ENCODE assay signal across 22 cellular contexts in the genomic region with DNA sequence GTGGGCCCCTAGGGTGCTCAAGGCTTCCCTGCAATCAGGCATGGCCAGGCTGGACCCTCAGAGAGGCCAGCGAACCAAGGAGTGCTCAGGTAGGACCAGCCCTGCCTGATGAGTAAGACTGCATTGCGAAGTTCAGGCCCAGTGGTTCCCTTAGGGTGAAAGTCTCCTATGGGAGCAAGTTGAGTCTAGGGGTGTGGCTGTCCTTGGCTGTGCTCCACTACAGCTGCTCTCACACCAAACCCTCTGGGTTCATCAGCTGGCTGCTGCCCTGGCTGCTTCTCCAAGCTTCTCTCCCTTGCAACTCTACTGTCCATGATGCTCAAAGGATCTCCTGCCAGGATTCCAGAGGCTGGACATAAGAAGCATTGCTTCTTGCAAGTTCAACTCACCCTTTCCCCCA. TPM values are rescaled to one million over a fixed set of nuclear protein-coding genes. Genes with fewer than 3 reads are reported as not detected.
DNase-seq lines count a peak whose midpoint lies in the region; ATAC-seq and TF ChIP-seq lines count a peak whose summit lies in the region.
"Had no signal": no experiment of that assay in that cellular context is flagged by ENCODE, and none has a peak within 500 bp of the region (broad histone marks: within the 10 kb centered on the region; RNA-seq: fewer than 3 reads in every experiment).

No MANE protein-coding gene starts in this region.

- intact Hi-C loops in left ventricle myocardium inferior (cut with micrococcal nuclease), result no loop called here

- H3K9me3 Mint-ChIP-seq in stimulated activated memory B cell treated with anti-CD40 and anti-IgM and Interleukin-4, amounts not matched to agents 10 μg/mL and 1 μg/mL and 100 μg/mL, for 72 hours, result no peaks in the 10 kb centered on the region
- H3K9me3 Mint-ChIP-seq: activated naive CD8-positive, alpha-beta T cell treated with anti-CD3 and anti-CD28 coated beads, Interleukin-2, amount 10 ng/mL, durations not matched to agents 7 days and 5 days; H9 had no signal

- ATAC-seq in foreskin keratinocyte, result peak; percentile 82
- peak; percentile 31 for ATAC-seq in stimulated activated memory B cell treated with anti-CD40 and anti-IgM and Interleukin-4, amounts not matched to agents 10 μg/mL and 1 μg/mL and 100 μg/mL, for 72 hours
- ATAC-seq in HG03521 (IDR thresholded peaks at IDR 0.05; ENCODE audit: unreplicated experiment), result no peak
- ATAC-seq: body of pancreas; gastroesophageal sphincter; SK-N-SH treated with all-trans-retinoic acid at 6 μM for 48 hours; stimulated activated naive B cell treated with anti-CD40 and anti-IgM and Interleukin-4, amounts not matched to agents 10 μg/mL and 1 μg/mL and 100 μg/mL, for 72 hours had no signal

- peaks cover 12% of the 10 kb centered on the region for H3K36me3 Mint-ChIP-seq in stimulated activated memory B cell treated with anti-CD40 and anti-IgM and Interleukin-4, amounts not matched to agents 10 μg/mL and 1 μg/mL and 100 μg/mL, for 72 hours

- H3K4me3 Mint-ChIP-seq in stimulated activated memory B cell treated with anti-CD40 and anti-IgM and Interleukin-4, amounts not matched to agents 10 μg/mL and 1 μg/mL and 100 μg/mL, for 72 hours, result no peak overlapping the region
- H3K4me3 Mint-ChIP-seq: activated naive CD8-positive, alpha-beta T cell treated with anti-CD3 and anti-CD28 coated beads, Interleukin-2, amount 10 ng/mL, durations not matched to agents 7 days and 5 days; H9; stimulated activated naive B cell treated with anti-CD40 and anti-IgM and Interleukin-4, amounts not matched to agents 10 μg/mL and 1 μg/mL and 100 μg/mL, for 72 hours had no signal

- DNase-seq in MG63 (peak; percentile 41), adipocyte (ENCODE audit: low read depth) (peak; percentile 4), foreskin keratinocyte (peak; percentile 27 to 51), NCI-H345 treated with DMSO at 0.1 percent for 48 hours (lab: John Stamatoyannopoulos, UW; ENCODE audit: unreplicated experiment) (no peak), WERI-Rb-1 (no peak), left ventricle myocardium inferior (no peak)
- DNase-seq: activated CD8-positive, alpha-beta memory T cell treated with anti-CD3 and anti-CD28 coated beads for 24 hours; activated naive CD8-positive, alpha-beta T cell treated with anti-CD3 and anti-CD28 coated beads, Interleukin-2, amount 10 ng/mL, durations not matched to agents 7 days and 5 days; cortex of kidney; H9; midbrain; NCI-H2171 treated with DMSO at 0.1 percent for 48 hours; NCI-H82; stimulated activated naive B cell treated with anti-CD40 and anti-IgM and Interleukin-4, amounts not matched to agents 10 μg/mL and 1 μg/mL and 100 μg/mL, for 72 hours; T-helper 9 cell had no signal

- H3K27me3 ChIP-seq in MG63, result no peaks in the 10 kb centered on the region
- no peaks in the 10 kb centered on the region for H3K27me3 ChIP-seq in adipocyte (replicated peaks; ENCODE audit: control insufficient read depth, insufficient read depth, low read length)
- H3K27me3 ChIP-seq in foreskin keratinocyte, result peaks cover 17% of the 10 kb centered on the region
- no peaks in the 10 kb centered on the region for H3K27me3 ChIP-seq in WERI-Rb-1 (ENCODE audit: insufficient read depth, low read depth, severe bottlenecking)
- H3K27me3 ChIP-seq in left ventricle myocardium inferior (ENCODE audit: low read depth), result no peaks in the 10 kb centered on the region
- H3K27me3 ChIP-seq: body of pancreas, gastroesophageal sphincter had no signal

- no peak overlapping the region for H3K27ac ChIP-seq in foreskin keratinocyte
- H3K27ac ChIP-seq in WERI-Rb-1, result no peak overlapping the region
- no peak overlapping the region for H3K27ac ChIP-seq in left ventricle myocardium inferior (replicated peaks)
- H3K27ac ChIP-seq: body of pancreas, gastroesophageal sphincter had no signal

- no peak overlapping the region for H3K9ac ChIP-seq in adipocyte (ENCODE audit: low read length)

- H3K4me1 Mint-ChIP-seq in stimulated activated memory B cell treated with anti-CD40 and anti-IgM and Interleukin-4, amounts not matched to agents 10 μg/mL and 1 μg/mL and 100 μg/mL, for 72 hours, result no peaks in the 10 kb centered on the region
- H3K4me1 Mint-ChIP-seq: activated naive CD8-positive, alpha-beta T cell treated with anti-CD3 and anti-CD28 coated beads, Interleukin-2, amount 10 ng/mL, durations not matched to agents 7 days and 5 days; H9; stimulated activated naive B cell treated with anti-CD40 and anti-IgM and Interleukin-4, amounts not matched to agents 10 μg/mL and 1 μg/mL and 100 μg/mL, for 72 hours had no signal

- H3K4me3 ChIP-seq in MG63 (no peak overlapping the region), adipocyte (ENCODE audit: low read length) (no peak overlapping the region), WERI-Rb-1 (ENCODE audit: low read depth, low read length) (no peak overlapping the region), left ventricle myocardium inferior (no peak overlapping the region)
- H3K4me3 ChIP-seq: body of pancreas, gastroesophageal sphincter had no signal

- no peak for TF ChIP-seq CTCF in foreskin keratinocyte (conservative IDR thresholded peaks at IDR 0.05)
- no peak for TF ChIP-seq CTCF in WERI-Rb-1 (IDR thresholded peaks at IDR 0.05; ENCODE audit: low read depth, low read length)
- TF ChIP-seq CTCF in left ventricle myocardium inferior (IDR thresholded peaks at IDR 0.05; ENCODE audit: borderline replicate concordance), result no peak

- no peaks in the 10 kb centered on the region; the same call in 1 of the 2 replicates for H3K9me3 ChIP-seq in MG63
- no peaks in the 10 kb centered on the region for H3K9me3 ChIP-seq in adipocyte (ENCODE audit: control insufficient read depth, low read length)
- H3K9me3 ChIP-seq in WERI-Rb-1 (ENCODE audit: severe bottlenecking), result no peaks in the 10 kb centered on the region
- H3K9me3 ChIP-seq in left ventricle myocardium inferior (replicated peaks), result peaks cover 7% of the 10 kb centered on the region
- H3K9me3 ChIP-seq: body of pancreas, gastroesophageal sphincter had no signal

- no peaks in the 10 kb centered on the region for H3K27me3 Mint-ChIP-seq in stimulated activated memory B cell treated with anti-CD40 and anti-IgM and Interleukin-4, amounts not matched to agents 10 μg/mL and 1 μg/mL and 100 μg/mL, for 72 hours
- H3K27me3 Mint-ChIP-seq: stimulated activated naive B cell treated with anti-CD40 and anti-IgM and Interleukin-4, amounts not matched to agents 10 μg/mL and 1 μg/mL and 100 μg/mL, for 72 hours had no signal

- H3K4me1 ChIP-seq in adipocyte (ENCODE audit: control insufficient read depth, insufficient read depth, low read length), result peaks cover 7% of the 10 kb centered on the region
- no peaks in the 10 kb centered on the region for H3K4me1 ChIP-seq in foreskin keratinocyte
- no peaks in the 10 kb centered on the region for H3K4me1 ChIP-seq in left ventricle myocardium inferior
- H3K4me1 ChIP-seq: body of pancreas, gastroesophageal sphincter had no signal

- H3K36me3 ChIP-seq in MG63 (no peaks in the 10 kb centered on the region), adipocyte (ENCODE audit: control insufficient read depth, insufficient read depth, low read length, severe bottlenecking) (no peaks in the 10 kb centered on the region), WERI-Rb-1 (no peaks in the 10 kb centered on the region), left ventricle myocardium inferior (peaks cover 5% of the 10 kb centered on the region)

- H3K27ac Mint-ChIP-seq in stimulated activated memory B cell treated with anti-CD40 and anti-IgM and Interleukin-4, amounts not matched to agents 10 μg/mL and 1 μg/mL and 100 μg/mL, for 72 hours, result no peak overlapping the region
- H3K27ac Mint-ChIP-seq: activated naive CD8-positive, alpha-beta T cell treated with anti-CD3 and anti-CD28 coated beads, Interleukin-2, amount 10 ng/mL, durations not matched to agents 7 days and 5 days; H9; stimulated activated naive B cell treated with anti-CD40 and anti-IgM and Interleukin-4, amounts not matched to agents 10 μg/mL and 1 μg/mL and 100 μg/mL, for 72 hours had no signal

RNA-seq across cellular contexts. Expression of a gene that starts 18.7 kb away (rescaled TPM):
- total RNA-seq in MG63 (2014; rRNA removed; shearing (Covaris generic); ENCODE audit: low replicate concordance), result 12.0 TPM in 1 of 2 replicates, not detected in the other
- total RNA-seq in foreskin keratinocyte, result 0.56 TPM in 1 of 2 replicates, not detected in the other
- polyA plus RNA-seq in foreskin keratinocyte, result 1.00 and 1.4 TPM in 2 replicates
- not detected for total RNA-seq in left ventricle myocardium inferior
- total RNA-seq: activated naive CD8-positive, alpha-beta T cell treated with anti-CD3 and anti-CD28 coated beads, Interleukin-2, amount 10 ng/mL, durations not matched to agents 7 days and 5 days; body of pancreas; gastroesophageal sphincter; H9; M059J; urinary bladder had no signal
- polyA plus RNA-seq: urinary bladder had no signal

RNA-seq across cellular contexts. Expression of a gene that starts 55.9 kb away (rescaled TPM):
- total RNA-seq in MG63 (2014; rRNA removed; shearing (Covaris generic); ENCODE audit: low replicate concordance), result 300 and 363 TPM in 2 replicates
- 98.1 and 120 TPM in 2 replicates for total RNA-seq in foreskin keratinocyte
- 42.4 and 61.8 TPM in 2 replicates for polyA plus RNA-seq in foreskin keratinocyte
- total RNA-seq in left ventricle myocardium inferior, result 96.4 TPM

RNA-seq across cellular contexts. Expression of a gene that starts 56.2 kb away (rescaled TPM):
- total RNA-seq in MG63 (2014; rRNA removed; shearing (Covaris generic); ENCODE audit: low replicate concordance), result 18.6 and 27.0 TPM in 2 replicates
- 22.1 and 23.9 TPM in 2 replicates for total RNA-seq in foreskin keratinocyte
- polyA plus RNA-seq in foreskin keratinocyte, result 7.0 and 9.3 TPM in 2 replicates
- total RNA-seq in left ventricle myocardium inferior, result 8.4 TPM

Comparison
In these comparisons a context has a peak if more than half of its experiments do, and no peak if none do; other contexts are left out.
1. DNase-seq: peak in MG63 (single experiment), adipocyte (single experiment) and foreskin keratinocyte (2 of 2); none in NCI-H345 treated with DMSO at 0.1 percent for 48 hours (single experiment), WERI-Rb-1 (single experiment) and left ventricle myocardium inferior (single experiment).